ENCODE assay signal across 8 cellular contexts in the genomic region with DNA sequence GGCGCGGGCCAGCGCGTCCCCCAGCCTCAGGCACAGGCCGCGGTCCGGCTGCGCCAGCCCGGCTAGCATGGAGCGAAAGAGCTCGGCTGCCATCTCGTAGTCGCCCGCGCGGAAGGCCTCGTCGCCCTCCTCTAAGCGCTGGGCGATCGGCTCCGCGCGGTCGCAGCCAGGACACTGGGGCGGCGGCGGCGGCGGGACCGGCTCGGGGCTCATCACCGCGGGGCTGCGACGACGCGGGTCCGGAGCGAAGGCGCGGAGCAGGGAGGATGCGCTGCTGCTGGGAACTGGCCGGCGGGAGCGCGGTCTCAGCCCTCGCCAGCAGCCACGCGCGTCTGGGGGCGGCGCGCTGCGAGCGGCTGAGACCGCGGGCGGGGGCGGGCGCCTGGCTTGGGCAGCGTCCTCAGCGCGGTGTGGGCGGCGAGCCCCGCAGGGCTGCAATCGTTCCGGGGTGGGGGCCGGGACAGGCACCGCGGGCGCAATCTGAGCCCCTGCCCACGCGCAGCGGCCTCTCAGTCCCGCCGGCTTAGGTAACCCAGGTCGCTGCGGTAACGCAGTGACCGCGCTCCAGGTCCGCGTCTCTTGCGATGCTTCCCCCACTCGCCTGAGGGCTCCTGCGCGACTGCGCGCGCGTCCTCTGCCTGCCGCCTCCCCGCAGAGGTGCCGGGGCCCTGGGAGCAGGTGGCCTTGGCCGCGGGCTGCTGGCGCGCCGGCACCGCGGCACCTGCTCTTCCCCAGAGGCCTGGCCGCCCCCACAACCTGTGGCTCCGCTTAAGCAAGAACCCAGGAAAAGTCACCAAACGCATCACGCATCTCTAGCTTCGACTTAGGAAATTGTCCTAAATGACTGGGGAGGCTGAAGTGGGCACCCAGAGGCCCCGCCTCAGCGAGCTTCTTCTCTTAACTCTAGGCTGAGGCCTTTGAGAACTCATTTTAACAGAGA. TPM values are rescaled to one million over a fixed set of nuclear protein-coding genes. Genes with fewer than 3 reads are reported as not detected.
DNase-seq lines count a peak whose midpoint lies in the region; ATAC-seq, FAIRE-seq and TF ChIP-seq lines count a peak whose summit lies in the region.

Gene LONRF2 (minus strand): TSS at position 621 of the 940 bp plus-strand sequence. CDS start 408 bp downstream, at position 213.

- H3K4me3 Mint-ChIP-seq in natural killer cell treated with Interleukin-12 subunit alpha and Interleukin-12 subunit beta and Interleukin-15 and Interleukin-18, amount 100 ng/mL, for 72 hours, result no peak within 1 kb of the TSS
- H3K4me3 Mint-ChIP-seq in natural killer cell, result no peak within 1 kb of the TSS

- H3K27ac ChIP-seq in Peyer's patch, result peak within 1 kb of the TSS in 2 of 4 donors; percentile 20 to 71
- no peak within 1 kb of the TSS for H3K27ac ChIP-seq in endothelial cell of umbilical vein (ENCODE audit: insufficient read depth, low read depth, low read length)
- no peak within 1 kb of the TSS for H3K27ac ChIP-seq in OCI-LY7 (ENCODE audit: low read depth, low read length, poor library complexity, severe bottlenecking)

- peaks cover 0 to 10% (median 5%) of the 10 kb centered on the region in 4 donors for H3K4me1 ChIP-seq in Peyer's patch
- no peaks in the 10 kb centered on the region for H3K4me1 ChIP-seq in endothelial cell of umbilical vein (ENCODE audit: control insufficient read depth, extremely low read depth, insufficient read depth, low read length)
- peaks cover 6% of the 10 kb centered on the region for H3K4me1 ChIP-seq in mucosa of stomach (ENCODE audit: control insufficient read depth, insufficient read depth, low read length)
- no peaks in the 10 kb centered on the region for H3K4me1 ChIP-seq in OCI-LY7 (ENCODE audit: insufficient read depth, low read length, poor library complexity, severe bottlenecking)

- H3K27me3 Mint-ChIP-seq in natural killer cell treated with Interleukin-12 subunit alpha and Interleukin-12 subunit beta and Interleukin-15 and Interleukin-18, amount 100 ng/mL, for 72 hours, result peaks cover 44 to 69% of the 10 kb centered on the region in 2 donors
- H3K27me3 Mint-ChIP-seq in natural killer cell (ENCODE audit: low read depth in 2 of 2), result peaks cover 45 to 46% of the 10 kb centered on the region in 2 donors

- H3K4me3 ChIP-seq in Peyer's patch (peak within 1 kb of the TSS; percentile 27 to 54 (median 50)), endothelial cell of umbilical vein (replicated peaks in 1 of 3; ENCODE audit: insufficient read depth in 1 of 3, low read depth in 1 of 3, low read length in 3 of 3) (peak within 1 kb of the TSS in 1 of 3 experiments; percentile 10), mucosa of stomach (ENCODE audit: low read length) (peak within 1 kb of the TSS; percentile 31), OCI-LY7 (ENCODE audit: low read depth, low read length, poor library complexity, severe bottlenecking) (no peak within 1 kb of the TSS)

- CTCF ChIA-PET in endothelial cell of umbilical vein (lab: Charles Lee), result interaction anchor here (1.0 to 2.6 kb wide), 2 partner anchors 58 to 60 kb away, joined by 5 to 7 read pairs; no protein-coding TSS in a partner anchor
- CTCF ChIA-PET in OCI-LY7 (lab: Charles Lee; ENCODE audit: unreplicated experiment), result no interaction called here

- H3K27me3 ChIP-seq in Peyer's patch (peaks cover 0 to 12% of the 10 kb centered on the region in 2 donors), endothelial cell of umbilical vein (ENCODE audit: control insufficient read depth in 2 of 2, insufficient read depth in 2 of 2, low read length in 2 of 2) (peaks cover 28 to 54% of the 10 kb centered on the region in 2 experiments), mucosa of stomach (ENCODE audit: control insufficient read depth, insufficient read depth, low read length) (peaks cover 18% of the 10 kb centered on the region)

- DNase-seq in natural killer cell treated with Interleukin-12 subunit alpha and Interleukin-12 subunit beta and Interleukin-15 and Interleukin-18, amount 100 ng/mL, for 72 hours (ENCODE audit: low spot score), result no peak
- DNase-seq in natural killer cell (no peak), Peyer's patch (no peak), endothelial cell of umbilical vein (ENCODE audit: low read depth, low spot score) (no peak), urothelium cell line (ENCODE audit: low spot score) (peak; percentile 32), OCI-LY7 (ENCODE audit: low spot score) (no peak)

- H3K36me3 Mint-ChIP-seq in natural killer cell treated with Interleukin-12 subunit alpha and Interleukin-12 subunit beta and Interleukin-15 and Interleukin-18, amount 100 ng/mL, for 72 hours, result peaks cover 15% of the 10 kb centered on the region
- H3K36me3 Mint-ChIP-seq in natural killer cell, result peaks cover 12% of the 10 kb centered on the region

- H2AFZ ChIP-seq in endothelial cell of umbilical vein (ENCODE audit: low read depth, low read length) (peak within 1 kb of the TSS; percentile 57), OCI-LY7 (ENCODE audit: low read length) (no peak within 1 kb of the TSS)

- H3K79me2 ChIP-seq in endothelial cell of umbilical vein (ENCODE audit: control insufficient read depth, insufficient read depth, low read length) (no peaks in the 10 kb centered on the region), OCI-LY7 (ENCODE audit: insufficient read depth, low read depth, low read length) (no peaks in the 10 kb centered on the region)

- H3K9me3 ChIP-seq in Peyer's patch (peaks cover 0 to 11% (median 0%) of the 10 kb centered on the region in 4 donors), endothelial cell of umbilical vein (replicated peaks; ENCODE audit: control insufficient read depth, insufficient read depth, low read length) (no peaks in the 10 kb centered on the region), mucosa of stomach (ENCODE audit: control insufficient read depth, low read length) (no peaks in the 10 kb centered on the region), OCI-LY7 (ENCODE audit: low read length) (peaks cover 13% of the 10 kb centered on the region)

- intact Hi-C loops in natural killer cell (cut with micrococcal nuclease) (no loop called here), endothelial cell of umbilical vein (cut with micrococcal nuclease) (no loop called here), OCI-LY7 (cut with micrococcal nuclease; ENCODE audit: unreplicated experiment) (no loop called here)

- TF ChIP-seq POLR2A in Peyer's patch (IDR thresholded peaks at IDR 0.05) (no peak), endothelial cell of umbilical vein (IDR thresholded peaks at IDR 0.05; ENCODE audit: low read depth, low read length) (no peak)

- H3K9me3 Mint-ChIP-seq in natural killer cell treated with Interleukin-12 subunit alpha and Interleukin-12 subunit beta and Interleukin-15 and Interleukin-18, amount 100 ng/mL, for 72 hours, result peaks cover 4% of the 10 kb centered on the region
- H3K9me3 Mint-ChIP-seq in natural killer cell, result peaks cover 4 to 5% of the 10 kb centered on the region in 2 donors

- no peaks in the 10 kb centered on the region for H3K9me1 ChIP-seq in endothelial cell of umbilical vein (replicated peaks; ENCODE audit: control insufficient read depth, extremely low read depth, insufficient read depth, low read length)

- H3K4me1 Mint-ChIP-seq in natural killer cell treated with Interleukin-12 subunit alpha and Interleukin-12 subunit beta and Interleukin-15 and Interleukin-18, amount 100 ng/mL, for 72 hours (ENCODE audit: low read depth in 2 of 2), result no peaks in the 10 kb centered on the region
- no peaks in the 10 kb centered on the region for H3K4me1 Mint-ChIP-seq in natural killer cell

- no peaks in the 10 kb centered on the region for H3K36me3 ChIP-seq in Peyer's patch
- H3K36me3 ChIP-seq in endothelial cell of umbilical vein (ENCODE audit: control insufficient read depth in 2 of 2, extremely low read depth in 1 of 2, insufficient read depth in 2 of 2, low read length in 2 of 2), result no peaks in the 10 kb centered on the region
- no peaks in the 10 kb centered on the region for H3K36me3 ChIP-seq in mucosa of stomach (ENCODE audit: control insufficient read depth, insufficient read depth, low read length)
- no peaks in the 10 kb centered on the region for H3K36me3 ChIP-seq in OCI-LY7 (ENCODE audit: insufficient read depth, low read length)

- ATAC-seq in natural killer cell treated with Interleukin-12 subunit alpha and Interleukin-12 subunit beta and Interleukin-15 and Interleukin-18, amount 100 ng/mL, for 72 hours, result peak; percentile 27 to 55
- ATAC-seq in natural killer cell (no peak), HG02870 (IDR thresholded peaks at IDR 0.05; ENCODE audit: unreplicated experiment) (no peak)

- H4K20me1 ChIP-seq in endothelial cell of umbilical vein (replicated peaks; ENCODE audit: control insufficient read depth, extremely low read depth, insufficient read depth, low read length) (no peaks in the 10 kb centered on the region), OCI-LY7 (ENCODE audit: insufficient read depth, low read length) (no peaks in the 10 kb centered on the region)

- H3K9ac ChIP-seq in endothelial cell of umbilical vein (replicated peaks; ENCODE audit: extremely low read depth, insufficient read depth, low read length), result no peak within 1 kb of the TSS
- H3K9ac ChIP-seq in mucosa of stomach (ENCODE audit: low read length), result peak within 1 kb of the TSS; percentile 58

- dilution Hi-C loops in endothelial cell of umbilical vein (cut with MboI; ENCODE audit: extremely low pct_ligation_motif_present, low sequenced_read_pairs), result no loop called here

- no peak within 1 kb of the TSS for H3K4me2 ChIP-seq in endothelial cell of umbilical vein (ENCODE audit: insufficient read depth, low read length)
- H3K4me2 ChIP-seq in OCI-LY7 (ENCODE audit: low read length), result no peak within 1 kb of the TSS

- no peak for FAIRE-seq in endothelial cell of umbilical vein (lab: Jason Lieb, UNC)
- FAIRE-seq in urothelium cell line (lab: Jason Lieb, UNC), result no peak

- H3K9me2 ChIP-seq in OCI-LY7 (ENCODE audit: insufficient read depth, low read length), result no peaks in the 10 kb centered on the region

- H3K27ac Mint-ChIP-seq in natural killer cell treated with Interleukin-12 subunit alpha and Interleukin-12 subunit beta and Interleukin-15 and Interleukin-18, amount 100 ng/mL, for 72 hours, result no peak within 1 kb of the TSS
- H3K27ac Mint-ChIP-seq in natural killer cell, result no peak within 1 kb of the TSS

- TF ChIP-seq CTCF in natural killer cell (IDR thresholded peaks at IDR 0.05) (no peak), Peyer's patch (IDR thresholded peaks at IDR 0.05) (no peak), endothelial cell of umbilical vein (IDR thresholded peaks at IDR 0.05; ENCODE audit: extremely low read depth in 1 of 2, insufficient read depth in 1 of 2, low read depth in 1 of 2, low read length in 2 of 2) (no peak), OCI-LY7 (conservative IDR thresholded peaks at IDR 0.05; ENCODE audit: low read length) (no peak)

- POLR2A ChIA-PET in endothelial cell of umbilical vein (lab: Charles Lee), result no interaction called here
- POLR2A ChIA-PET in OCI-LY7 (lab: Charles Lee), result no interaction called here

- no TSS peak for BruUV-seq in endothelial cell of umbilical vein (replicated peaks; lab: Mats Ljungman, UMichigan)
- BruUV-seq in OCI-LY7 (replicated peaks; lab: Mats Ljungman, UMichigan), result no TSS peak

RNA-seq across cellular contexts. Expression of gene LONRF2, which starts in this region (rescaled TPM):
- not detected for total RNA-seq in natural killer cell treated with Interleukin-12 subunit alpha and Interleukin-12 subunit beta and Interleukin-15 and Interleukin-18, amount 100 ng/mL, for 72 hours
- not detected for total RNA-seq in natural killer cell
- total RNA-seq in Peyer's patch, result 1 to 10 TPM in 2 of 4 donors, under 1 TPM in 2; 0.35 to 3.1 (median 1.6) TPM
- total RNA-seq in endothelial cell of umbilical vein, result not detected in 2 replicates
- 0.03 TPM in 1 of 2 replicates, not detected in the other for polyA plus RNA-seq in endothelial cell of umbilical vein
- 0.01 TPM in 1 of 2 replicates, not detected in the other for polyA plus RNA-seq in endothelial cell of umbilical vein (2011; cell fraction: cytosol; rRNA removed)
- polyA plus RNA-seq in endothelial cell of umbilical vein (2011; cell fraction: nucleus; rRNA removed), result 0.03 TPM in 2 replicates
- polyA plus RNA-seq in endothelial cell of umbilical vein (2012), result 0.03 TPM in 1 of 2 replicates, not detected in the other
- polyA minus RNA-seq in endothelial cell of umbilical vein, result 0.02 and 0.11 TPM in 2 replicates
- polyA minus RNA-seq in endothelial cell of umbilical vein (2011; cell fraction: cytosol; rRNA and poly(A)+ RNA removed), result 0.41 TPM
- not detected in 2 replicates for polyA minus RNA-seq in endothelial cell of umbilical vein (2011; cell fraction: nucleus; rRNA and poly(A)+ RNA removed)
- total RNA-seq in OCI-LY7 (2014; rRNA removed; shearing (Covaris generic)), result not detected in 2 replicates
- not detected in 2 replicates for total RNA-seq in OCI-LY7 (2022)

Comparison
In these comparisons a context has a peak if more than half of its experiments do, and no peak if none do; other contexts are left out.
1. Peak in ATAC-seq in natural killer cell treated with Interleukin-12 subunit alpha and Interleukin-12 subunit beta and Interleukin-15 and Interleukin-18, amount 100 ng/mL, for 72 hours; RNA of the gene not detected or under 1 TPM.